Comparison of ENCODE assay signal across 12 cellular contexts in genomic region chr6:99604161-99605073, GRCh38. TPM values are rescaled to one million over a fixed set of nuclear protein-coding genes. Genes with fewer than 3 reads are reported as not detected.
DNase-seq lines count a peak whose midpoint lies in the region; ATAC-seq and TF ChIP-seq lines count a peak whose summit lies in the region.
"Had no signal": no experiment of that assay in that cellular context is flagged by ENCODE, and none has a peak within 500 bp of the region (broad histone marks: within the 10 kb centered on the region; RNA-seq: fewer than 3 reads in every experiment).

No MANE protein-coding gene starts in this region.

- no peaks in the 10 kb centered on the region for H3K36me3 ChIP-seq in neural progenitor cell
- H3K36me3 ChIP-seq: prostate gland had no signal

- peaks cover 24% of the 10 kb centered on the region for H3F3A ChIP-seq in neural progenitor cell (ENCODE audit: low read depth)

- no peaks in the 10 kb centered on the region for H3K79me2 ChIP-seq in neural progenitor cell (ENCODE audit: low read depth)

- H4K20me1 ChIP-seq in neural progenitor cell (ENCODE audit: low read depth), result peaks cover 82% of the 10 kb centered on the region

- CTCF ChIA-PET in CD4-positive, alpha-beta T cell (lab: Charles Lee), result interaction anchor here (1.8 kb wide), 1 partner anchor 16 kb away, joined by 7 read pairs; no protein-coding TSS in a partner anchor

- H3K4me3 ChIP-seq in coronary artery (peak overlapping the region; percentile 60), neural progenitor cell (peak overlapping the region; percentile 31)
- H3K4me3 ChIP-seq: prostate gland had no signal

- no peak for DNase-seq in CD4-positive, alpha-beta T cell
- DNase-seq in HFFc6, result no peak
- no peak for DNase-seq in coronary artery (ENCODE audit: low spot score)
- peak; percentile 48 for DNase-seq in neural progenitor cell (ENCODE audit: low spot score)
- no peak for DNase-seq in HuH-7.5 (ENCODE audit: low spot score)
- DNase-seq in NCI-H2196 (lab: John Stamatoyannopoulos, UW; ENCODE audit: unreplicated experiment), result no peak
- no peak for DNase-seq in NCI-H1694 (lab: John Stamatoyannopoulos, UW)
- DNase-seq: NCI-H2171 treated with DMSO at 0.1 percent for 48 hours, SW 1271 had no signal

- peaks cover 5% of the 10 kb centered on the region for H3K9me3 Mint-ChIP-seq in CD4-positive, alpha-beta T cell
- H3K9me3 Mint-ChIP-seq in HFFc6, result no peaks in the 10 kb centered on the region
- no peaks in the 10 kb centered on the region for H3K9me3 Mint-ChIP-seq in neural progenitor cell

- peak overlapping the region; percentile 76 for H3K4me2 ChIP-seq in neural progenitor cell

- H3K4me1 ChIP-seq in neural progenitor cell, result peaks cover 13% of the 10 kb centered on the region

- H3K36me3 Mint-ChIP-seq in CD4-positive, alpha-beta T cell (ENCODE audit: low read depth), result no peaks in the 10 kb centered on the region
- no peaks in the 10 kb centered on the region for H3K36me3 Mint-ChIP-seq in HFFc6 (ENCODE audit: low read depth)
- no peaks in the 10 kb centered on the region for H3K36me3 Mint-ChIP-seq in neural progenitor cell

- H3K27me3 Mint-ChIP-seq in CD4-positive, alpha-beta T cell, result peaks cover 98% of the 10 kb centered on the region
- H3K27me3 Mint-ChIP-seq in HFFc6 (ENCODE audit: insufficient read depth) (peaks cover 76% of the 10 kb centered on the region), neural progenitor cell (ENCODE audit: insufficient read depth, low read depth) (peaks cover 90% of the 10 kb centered on the region)

- peak overlapping the region; percentile 66 for H3K4me3 Mint-ChIP-seq in CD4-positive, alpha-beta T cell
- H3K4me3 Mint-ChIP-seq in HFFc6 (peak overlapping the region; percentile 68), neural progenitor cell (peak overlapping the region; percentile 78)

- H2AFZ ChIP-seq in neural progenitor cell (replicated peaks), result no peak overlapping the region

- TF ChIP-seq CTCF in CD4-positive, alpha-beta T cell (IDR thresholded peaks at IDR 0.05), result no peak
- TF ChIP-seq CTCF in HFFc6 (IDR thresholded peaks at IDR 0.05) (no peak), coronary artery (IDR thresholded peaks at IDR 0.05) (no peak), neural progenitor cell (IDR thresholded peaks at IDR 0.05) (no peak)

- peaks cover 6% of the 10 kb centered on the region for H3K9me3 ChIP-seq in CD4-positive, alpha-beta T cell (ENCODE audit: control insufficient read depth, low read length)
- H3K9me3 ChIP-seq in neural progenitor cell (ENCODE audit: low read depth), result no peaks in the 10 kb centered on the region
- H3K9me3 ChIP-seq: prostate gland had no signal

- H3K27ac ChIP-seq in CD4-positive, alpha-beta T cell (ENCODE audit: low read depth, low read length), result no peak overlapping the region
- H3K27ac ChIP-seq in coronary artery, result no peak overlapping the region
- no peak overlapping the region for H3K27ac ChIP-seq in neural progenitor cell
- H3K27ac ChIP-seq: prostate gland had no signal

- intact Hi-C loops in CD4-positive, alpha-beta T cell (cut with DNase I, micrococcal nuclease), result no loop called here

- POLR2A ChIA-PET in CD4-positive, alpha-beta T cell (lab: Charles Lee), result interaction anchor here (0.5 to 1.2 kb wide), 3 partner anchors 16 to 88 kb away, joined by 3 to 4 read pairs (median 3); no protein-coding TSS in a partner anchor

- no peak overlapping the region for H3K27ac Mint-ChIP-seq in CD4-positive, alpha-beta T cell
- H3K27ac Mint-ChIP-seq in HFFc6 (no peak overlapping the region), neural progenitor cell (no peak overlapping the region)

- H3K27me3 ChIP-seq in CD4-positive, alpha-beta T cell (ENCODE audit: control insufficient read depth, insufficient read depth, low read length), result peaks cover 96% of the 10 kb centered on the region
- peaks cover 100% of the 10 kb centered on the region for H3K27me3 ChIP-seq in neural progenitor cell

- peaks cover 51% of the 10 kb centered on the region for H3K4me1 Mint-ChIP-seq in CD4-positive, alpha-beta T cell (ENCODE audit: low read depth)
- H3K4me1 Mint-ChIP-seq in HFFc6 (ENCODE audit: low read depth), result peaks cover 7% of the 10 kb centered on the region
- H3K4me1 Mint-ChIP-seq in neural progenitor cell, result peaks cover 18% of the 10 kb centered on the region

- ATAC-seq in CD4-positive, alpha-beta T cell (ENCODE audit: poor library complexity), result no peak
- no peak for ATAC-seq in HG02973 (IDR thresholded peaks at IDR 0.05; ENCODE audit: unreplicated experiment)

- no peak overlapping the region for H3K9ac ChIP-seq in neural progenitor cell

RNA-seq across cellular contexts. Expression of gene PRDM13, which starts 2.2 kb away (rescaled TPM):
- not detected for total RNA-seq in CD4-positive, alpha-beta T cell
- not detected for total RNA-seq in HFFc6 (2021; fragmentation: NEBNext Ultra II Directional; extraction: Animal tissue kit (Norgen Biotek cat#: 25700))
- total RNA-seq in neural progenitor cell (ENCODE audit: low replicate concordance), result not detected in 2 replicates
- total RNA-seq: subcutaneous adipose tissue had no signal

RNA-seq across cellular contexts. Expression of gene CCNC, which starts 36.0 kb away (rescaled TPM):
- total RNA-seq in CD4-positive, alpha-beta T cell, result 10 to 100 TPM; 40.5 to 42.6 TPM
- total RNA-seq in HFFc6 (2021; fragmentation: NEBNext Ultra II Directional; extraction: Animal tissue kit (Norgen Biotek cat#: 25700)), result 10 to 100 TPM; 40.9 to 46.3 (median 43.1) TPM
- 109 and 157 TPM in 2 replicates for total RNA-seq in neural progenitor cell (ENCODE audit: low replicate concordance)
